1 cellular context compared by ENCODE assay signal in the genomic region with DNA sequence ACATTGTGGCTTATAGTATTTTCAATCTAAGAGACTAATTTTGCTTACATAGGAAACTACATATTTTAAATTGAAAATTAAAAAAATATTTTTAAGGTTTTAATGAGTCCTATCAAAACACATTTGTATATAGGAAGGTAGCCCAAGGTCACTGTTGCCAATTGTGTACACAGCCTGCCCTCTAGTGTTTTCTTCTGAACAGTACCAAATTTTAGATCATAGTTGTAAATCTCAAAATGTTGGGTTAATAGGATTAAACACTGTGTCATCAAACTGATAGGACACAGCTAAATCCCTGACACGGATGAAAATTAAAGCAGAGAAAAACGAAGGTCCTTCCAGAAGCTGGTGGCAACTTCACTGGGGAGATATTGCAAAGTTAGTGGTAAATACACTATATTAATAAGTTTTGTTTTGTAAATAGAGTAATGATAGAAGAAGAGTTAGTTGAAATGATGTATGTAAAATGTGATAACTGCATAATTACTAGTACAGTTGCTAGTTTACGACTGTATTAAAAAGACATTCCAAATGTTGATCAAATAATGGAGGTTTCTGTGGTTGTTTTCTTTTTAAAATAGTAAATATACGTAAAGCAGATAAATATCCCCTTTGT.
A peak's percentile ranks its signal among the peaks of the same experiment; 100 is the strongest.
TF ChIP-seq lines count a peak whose summit lies in the region.

No MANE protein-coding gene starts in this region.

TF ChIP-seq in HepG2, 621 proteins besides CTCF, POLR2A, EP300 and RAD21:
- TF ChIP-seq, protein P1, sequence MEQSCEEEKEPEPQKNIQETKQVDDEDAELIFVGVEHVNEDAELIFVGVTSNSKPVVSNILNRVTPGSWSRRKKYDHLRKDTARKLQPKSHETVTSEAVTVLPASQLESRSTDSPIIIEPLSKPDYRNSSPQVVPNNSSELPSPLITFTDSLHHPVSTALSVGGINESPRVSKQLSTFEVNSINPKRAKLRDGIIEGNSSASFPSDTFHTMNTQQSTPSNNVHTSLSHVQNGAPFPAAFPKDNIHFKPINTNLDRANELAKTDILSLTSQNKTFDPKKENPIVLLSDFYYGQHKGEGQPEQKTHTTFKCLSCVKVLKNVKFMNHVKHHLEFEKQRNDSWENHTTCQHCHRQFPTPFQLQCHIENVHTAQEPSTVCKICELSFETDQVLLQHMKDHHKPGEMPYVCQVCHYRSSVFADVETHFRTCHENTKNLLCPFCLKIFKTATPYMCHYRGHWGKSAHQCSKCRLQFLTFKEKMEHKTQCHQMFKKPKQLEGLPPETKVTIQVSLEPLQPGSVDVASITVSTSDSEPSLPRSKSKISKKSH (CRISPR knock-in tag; IDR thresholded peaks at IDR 0.05; ENCODE audit: borderline replicate concordance): no peak
- TF ChIP-seq NBN (conservative IDR thresholded peaks at IDR 0.05) (no peak), MAFK (conservative IDR thresholded peaks at IDR 0.05 in 1 of 2, IDR thresholded peaks at IDR 0.05 in 1 of 2; ENCODE audit: low read length in 2 of 2) (peak; percentile 36 to 48; a peak in 3 of 4 replicates), ETV6 (CRISPR knock-in tag; conservative IDR thresholded peaks at IDR 0.05) (no peak), CHD4 (IDR thresholded peaks at IDR 0.05; ENCODE audit: borderline replicate concordance, low read length) (no peak), STAG1 (CRISPR knock-in tag; IDR thresholded peaks at IDR 0.05) (peak; percentile 93), TBX3 (IDR thresholded peaks at IDR 0.05; ENCODE audit: borderline replicate concordance) (no peak), ZNF3 (CRISPR knock-in tag; IDR thresholded peaks at IDR 0.05) (no peak), SYNCRIP (IDR thresholded peaks at IDR 0.05; ENCODE audit: insufficient read depth, low read depth, low read length) (no peak), MAFF (IDR thresholded peaks at IDR 0.05; ENCODE audit: low read depth, low read length) (peak; percentile 53), RBM22 (optimal IDR thresholded peaks at IDR 0.05; ENCODE audit: low read length) (no peak), PHF5A (CRISPR knock-in tag; IDR thresholded peaks at IDR 0.05; ENCODE audit: low read depth, unreplicated experiment) (no peak), ZKSCAN5 (CRISPR knock-in tag; IDR thresholded peaks at IDR 0.05) (no peak), ZNF629 (CRISPR knock-in tag; conservative IDR thresholded peaks at IDR 0.05) (no peak), ASH2L (IDR thresholded peaks at IDR 0.05; ENCODE audit: insufficient read length, low read depth, low read length) (no peak), ZNF788 (CRISPR knock-in tag; IDR thresholded peaks at IDR 0.05; ENCODE audit: borderline replicate concordance) (no peak), ZIK1 (CRISPR knock-in tag; IDR thresholded peaks at IDR 0.05; ENCODE audit: borderline replicate concordance, low read depth) (no peak), RXRB (CRISPR knock-in tag; IDR thresholded peaks at IDR 0.05; ENCODE audit: borderline replicate concordance) (peak; percentile 61), GATAD1 (CRISPR knock-in tag; IDR thresholded peaks at IDR 0.05) (no peak), SMC3 (IDR thresholded peaks at IDR 0.05; ENCODE audit: low read length) (peak; percentile 82), MIER3 (CRISPR knock-in tag; IDR thresholded peaks at IDR 0.05; ENCODE audit: borderline replicate concordance) (no peak)
- TF ChIP-seq, protein P2, sequence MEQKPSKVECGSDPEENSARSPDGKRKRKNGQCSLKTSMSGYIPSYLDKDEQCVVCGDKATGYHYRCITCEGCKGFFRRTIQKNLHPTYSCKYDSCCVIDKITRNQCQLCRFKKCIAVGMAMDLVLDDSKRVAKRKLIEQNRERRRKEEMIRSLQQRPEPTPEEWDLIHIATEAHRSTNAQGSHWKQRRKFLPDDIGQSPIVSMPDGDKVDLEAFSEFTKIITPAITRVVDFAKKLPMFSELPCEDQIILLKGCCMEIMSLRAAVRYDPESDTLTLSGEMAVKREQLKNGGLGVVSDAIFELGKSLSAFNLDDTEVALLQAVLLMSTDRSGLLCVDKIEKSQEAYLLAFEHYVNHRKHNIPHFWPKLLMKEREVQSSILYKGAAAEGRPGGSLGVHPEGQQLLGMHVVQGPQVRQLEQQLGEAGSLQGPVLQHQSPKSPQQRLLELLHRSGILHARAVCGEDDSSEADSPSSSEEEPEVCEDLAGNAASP (CRISPR knock-in tag; IDR thresholded peaks at IDR 0.05; ENCODE audit: borderline replicate concordance): peak; percentile 42; the same call in 1 of the 2 replicates
- TF ChIP-seq, protein P3, sequence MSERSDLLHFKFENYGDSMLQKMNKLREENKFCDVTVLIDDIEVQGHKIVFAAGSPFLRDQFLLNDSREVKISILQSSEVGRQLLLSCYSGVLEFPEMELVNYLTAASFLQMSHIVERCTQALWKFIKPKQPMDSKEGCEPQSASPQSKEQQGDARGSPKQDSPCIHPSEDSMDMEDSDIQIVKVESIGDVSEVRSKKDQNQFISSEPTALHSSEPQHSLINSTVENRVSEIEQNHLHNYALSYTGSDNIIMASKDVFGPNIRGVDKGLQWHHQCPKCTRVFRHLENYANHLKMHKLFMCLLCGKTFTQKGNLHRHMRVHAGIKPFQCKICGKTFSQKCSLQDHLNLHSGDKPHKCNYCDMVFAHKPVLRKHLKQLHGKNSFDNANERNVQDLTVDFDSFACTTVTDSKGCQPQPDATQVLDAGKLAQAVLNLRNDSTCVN (CRISPR knock-in tag; IDR thresholded peaks at IDR 0.05; ENCODE audit: borderline replicate concordance): no peak
- TF ChIP-seq, protein P4, sequence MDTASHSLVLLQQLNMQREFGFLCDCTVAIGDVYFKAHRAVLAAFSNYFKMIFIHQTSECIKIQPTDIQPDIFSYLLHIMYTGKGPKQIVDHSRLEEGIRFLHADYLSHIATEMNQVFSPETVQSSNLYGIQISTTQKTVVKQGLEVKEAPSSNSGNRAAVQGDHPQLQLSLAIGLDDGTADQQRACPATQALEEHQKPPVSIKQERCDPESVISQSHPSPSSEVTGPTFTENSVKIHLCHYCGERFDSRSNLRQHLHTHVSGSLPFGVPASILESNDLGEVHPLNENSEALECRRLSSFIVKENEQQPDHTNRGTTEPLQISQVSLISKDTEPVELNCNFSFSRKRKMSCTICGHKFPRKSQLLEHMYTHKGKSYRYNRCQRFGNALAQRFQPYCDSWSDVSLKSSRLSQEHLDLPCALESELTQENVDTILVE (CRISPR knock-in tag; IDR thresholded peaks at IDR 0.05): no peak
- TF ChIP-seq, protein P5, sequence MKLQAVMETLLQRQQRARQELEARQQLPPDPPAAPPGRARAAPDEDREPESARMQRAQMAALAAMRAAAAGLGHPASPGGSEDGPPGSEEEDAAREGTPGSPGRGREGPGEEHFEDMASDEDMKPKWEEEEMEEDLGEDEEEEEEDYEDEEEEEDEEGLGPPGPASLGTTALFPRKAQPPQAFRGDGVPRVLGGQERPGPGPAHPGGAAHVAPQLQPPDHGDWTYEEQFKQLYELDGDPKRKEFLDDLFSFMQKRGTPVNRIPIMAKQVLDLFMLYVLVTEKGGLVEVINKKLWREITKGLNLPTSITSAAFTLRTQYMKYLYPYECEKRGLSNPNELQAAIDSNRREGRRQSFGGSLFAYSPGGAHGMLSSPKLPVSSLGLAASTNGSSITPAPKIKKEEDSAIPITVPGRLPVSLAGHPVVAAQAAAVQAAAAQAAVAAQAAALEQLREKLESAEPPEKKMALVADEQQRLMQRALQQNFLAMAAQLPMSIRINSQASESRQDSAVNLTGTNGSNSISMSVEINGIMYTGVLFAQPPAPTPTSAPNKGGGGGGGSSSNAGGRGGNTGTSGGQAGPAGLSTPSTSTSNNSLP (IDR thresholded peaks at IDR 0.05; ENCODE audit: low read depth, low read length): peak; percentile 68
- TF ChIP-seq, protein P6, sequence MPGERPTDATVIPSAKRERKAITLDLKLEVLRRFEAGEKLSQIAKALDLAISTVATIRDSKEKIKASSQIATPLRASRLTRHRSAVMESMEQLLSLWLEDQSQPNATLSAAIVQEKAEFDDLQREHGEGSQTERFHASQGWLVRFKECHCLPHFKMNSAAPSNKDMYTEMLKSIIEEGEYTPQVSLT (CRISPR knock-in tag; IDR thresholded peaks at IDR 0.05; ENCODE audit: borderline replicate concordance, low read depth): no peak
